Comparison of ENCODE assay signal across 8 cellular contexts in the genomic region with DNA sequence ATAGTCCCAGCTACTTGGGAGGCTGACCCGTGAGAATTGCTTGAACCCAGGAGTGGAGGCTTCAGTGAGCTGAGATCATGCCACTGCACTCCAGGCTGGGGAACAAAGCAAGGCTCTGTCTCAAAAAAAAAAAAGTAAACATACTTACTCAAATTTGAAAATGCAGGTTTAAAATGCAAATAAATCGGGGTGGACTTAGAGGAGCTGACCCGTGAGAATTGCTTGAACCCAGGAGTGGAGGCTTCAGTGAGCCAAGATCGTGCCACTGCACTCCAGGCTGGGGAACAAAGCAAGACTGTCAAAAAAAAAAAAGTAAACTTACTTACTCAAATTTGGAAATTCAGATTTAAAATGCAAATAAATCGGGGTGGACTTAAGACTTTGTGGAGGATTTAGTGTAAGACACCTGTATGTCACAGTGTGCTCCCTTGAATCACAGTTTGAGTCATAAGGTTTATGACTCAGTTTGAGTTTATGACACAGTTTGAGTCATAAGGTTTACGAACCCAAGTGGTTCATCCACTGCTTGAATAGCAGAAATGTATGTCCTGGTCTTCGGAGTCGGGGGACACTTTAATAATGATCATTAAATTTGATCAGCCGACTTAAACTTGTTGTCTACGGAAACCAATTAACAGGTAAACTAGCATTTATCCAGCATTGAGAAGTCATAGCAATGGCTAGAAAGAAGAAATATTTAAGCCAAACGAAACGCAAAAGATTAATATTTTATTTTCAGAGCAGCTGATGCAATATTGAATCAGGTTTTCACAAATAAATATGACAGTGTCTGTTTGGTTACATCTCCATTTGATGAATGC. TPM values are rescaled to one million over a fixed set of nuclear protein-coding genes. Genes with fewer than 3 reads are reported as not detected.
DNase-seq lines count a peak whose midpoint lies in the region; ATAC-seq and TF ChIP-seq lines count a peak whose summit lies in the region.

No MANE protein-coding gene starts in this region.

- no peaks in the 10 kb centered on the region for H3K9me3 Mint-ChIP-seq in WTC11

- H3K27ac Mint-ChIP-seq in WTC11 = peak overlapping the region; percentile 74; the same call in 1 of the 2 replicates

- H3K4me1 Mint-ChIP-seq in WTC11 = no peaks in the 10 kb centered on the region

- H3K27me3 Mint-ChIP-seq in WTC11 (ENCODE audit: low read depth) = no peaks in the 10 kb centered on the region

- POLR2A ChIA-PET in WTC11 (lab: Charles Lee) = no interaction called here

- intact Hi-C loops in posterior vena cava (cut with DNase I) = no loop called here

- no peak for TF ChIP-seq CTCF in AG09309 (IDR thresholded peaks at IDR 0.05; ENCODE audit: control insufficient read depth, insufficient read depth, low read depth, low read length, missing control alignments)
- TF ChIP-seq CTCF in WTC11 (IDR thresholded peaks at IDR 0.05) = no peak

- CTCF ChIA-PET in WTC11 (lab: Charles Lee) = no interaction called here

- DNase-seq in AG09309 (ENCODE audit: low read depth) (peak; percentile 66), WTC11 (ENCODE audit: low spot score) (no peak), skeletal muscle cell (ENCODE audit: low read depth) (peak; percentile 67), posterior vena cava (ENCODE audit: low spot score) (no peak), cerebellum (ENCODE audit: low spot score) (no peak), SK-N-DZ (ENCODE audit: low spot score) (no peak)

- ATAC-seq in GM19023 (IDR thresholded peaks at IDR 0.05; ENCODE audit: unreplicated experiment) (peak; percentile 91), HG03064 (IDR thresholded peaks at IDR 0.05; ENCODE audit: low read depth, unreplicated experiment) (peak; percentile 84), WTC11 (no peak)

- H3K4me3 Mint-ChIP-seq in WTC11 = no peak overlapping the region

- H3K4me3 ChIP-seq in AG09309 (ENCODE audit: control insufficient read depth, low read depth, low read length) (no peak overlapping the region), skeletal muscle cell (ENCODE audit: low read depth, low read length) (no peak overlapping the region)

- H3K36me3 Mint-ChIP-seq in WTC11 = peaks cover 15% of the 10 kb centered on the region

TF ChIP-seq in WTC11, 78 proteins besides CTCF, POLR2A, EP300 and RAD21:
- TF ChIP-seq ZNF121 (CRISPR knock-in tag; IDR thresholded peaks at IDR 0.05) (no peak), GABPB1 (CRISPR knock-in tag; IDR thresholded peaks at IDR 0.05) (peak; percentile 89)

RNA-seq across cellular contexts. Expression of a gene that starts 6.8 kb away (rescaled TPM):
- 30.7 to 32.9 TPM (median 31.3 TPM) in 3 replicates for total RNA-seq in WTC11 (2021)
- total RNA-seq in posterior vena cava = 10 to 100 TPM; 22.5 to 26.8 TPM
- 29.3 TPM for total RNA-seq in cerebellum
- polyA plus RNA-seq in SK-N-DZ (2014; cell fraction: cytosol; rRNA removed) = 70.5 and 85.4 TPM in 2 replicates
- 14.9 and 17.6 TPM in 2 replicates for polyA plus RNA-seq in SK-N-DZ (2014; cell fraction: nucleus; rRNA removed)

RNA-seq across cellular contexts. Expression of a gene that starts 29.7 kb away (rescaled TPM):
- total RNA-seq in WTC11 (2021) (2.0 to 3.7 TPM (median 2.7 TPM) in 3 replicates), posterior vena cava (1 to 10 TPM in 1 of 2 donors, under 1 TPM in 1; 0.74 to 1.8 TPM), cerebellum (1.00 TPM)
- polyA plus RNA-seq in SK-N-DZ (2014; cell fraction: cytosol; rRNA removed) = 0.20 and 0.35 TPM in 2 replicates
- 0.26 and 0.75 TPM in 2 replicates for polyA plus RNA-seq in SK-N-DZ (2014; cell fraction: nucleus; rRNA removed)

RNA-seq across cellular contexts. Expression of a gene that starts 51.3 kb away (rescaled TPM):
- 10.9 to 12.9 TPM (median 12.5 TPM) in 3 replicates for total RNA-seq in WTC11 (2021)
- total RNA-seq in posterior vena cava = not detected
- 1.6 TPM for total RNA-seq in cerebellum
- polyA plus RNA-seq in SK-N-DZ (2014; cell fraction: cytosol; rRNA removed) = 1.2 and 1.6 TPM in 2 replicates
- polyA plus RNA-seq in SK-N-DZ (2014; cell fraction: nucleus; rRNA removed) = 0.47 and 2.2 TPM in 2 replicates

Comparison
In these comparisons a context has a peak if more than half of its experiments do, and no peak if none do; other contexts are left out.
1. DNase-seq: peak in AG09309 (single experiment) and skeletal muscle cell (single experiment); none in WTC11 (single experiment), posterior vena cava (single experiment), cerebellum (single experiment) and SK-N-DZ (single experiment).